Comparison of ENCODE assay signal across 1 cellular context in the genomic region with DNA sequence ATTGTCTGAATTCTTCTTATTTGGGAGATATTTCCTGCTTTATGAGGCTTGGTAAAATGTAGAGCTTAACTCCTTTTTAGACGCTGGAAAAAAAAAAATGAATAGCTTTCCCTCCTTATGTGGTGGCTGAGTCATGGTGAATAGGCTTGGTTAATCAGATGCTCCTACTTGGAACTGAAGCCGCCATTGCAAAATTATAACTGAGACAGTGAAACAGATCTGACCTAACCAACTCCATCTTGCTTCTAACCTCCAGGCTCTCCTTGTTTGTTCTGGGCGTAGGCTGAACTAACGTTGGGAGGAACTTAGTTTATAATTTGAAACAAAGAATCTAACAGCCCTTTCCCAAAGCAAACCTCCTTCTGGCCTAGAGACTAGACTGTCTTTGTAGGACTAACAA.
A peak's percentile ranks its signal among the peaks of the same experiment; 100 is the strongest.
TF ChIP-seq lines count a peak whose summit lies in the region.

No MANE protein-coding gene starts in this region.

TF ChIP-seq in K562, 482 proteins besides CTCF, POLR2A, EP300 and RAD21 (continued from another document and continues in another):
- TF ChIP-seq YY1 (IDR thresholded peaks at IDR 0.05; ENCODE audit: borderline replicate concordance in 1 of 3, control insufficient read depth in 1 of 3, extremely low read depth in 1 of 3, insufficient read depth in 3 of 3, insufficient read length in 1 of 3, insufficient replicate concordance in 2 of 3, low read depth in 1 of 3, low read length in 2 of 3) (peak in 1 of 3 experiments; percentile 58), HIVEP1 (CRISPR knock-in tag; IDR thresholded peaks at IDR 0.05) (peak; percentile 82; the same call in 1 of the 2 replicates), FOXA3 (CRISPR knock-in tag; conservative IDR thresholded peaks at IDR 0.05 in 1 of 2, IDR thresholded peaks at IDR 0.05 in 1 of 2) (no peak), ELF2 (CRISPR knock-in tag; IDR thresholded peaks at IDR 0.05) (no peak), BRD9 (IDR thresholded peaks at IDR 0.05; ENCODE audit: low read depth, partially characterized antibody) (no peak), ZNF584 (CRISPR knock-in tag; IDR thresholded peaks at IDR 0.05; ENCODE audit: low read depth) (peak; percentile 91), POLR3A (IDR thresholded peaks at IDR 0.05; ENCODE audit: borderline replicate concordance, extremely low read depth, insufficient read depth, insufficient read length) (no peak), ZNF785 (CRISPR knock-in tag; IDR thresholded peaks at IDR 0.05) (0 out of 2 replicates have a peak, but pooled peaks have one; percentile 20), PYGO2 (tag; IDR thresholded peaks at IDR 0.05) (peak; percentile 82), ZNF766 (CRISPR knock-in tag; conservative IDR thresholded peaks at IDR 0.05) (peak; percentile 95), ZBTB17 (CRISPR knock-in tag; IDR thresholded peaks at IDR 0.05) (peak; percentile 88), SMC3 (conservative IDR thresholded peaks at IDR 0.05; ENCODE audit: insufficient read depth, low read depth, low read length) (no peak), ZNF707 (CRISPR knock-in tag; conservative IDR thresholded peaks at IDR 0.05) (0 out of 2 replicates have a peak, but pooled peaks have one; percentile 60), TAF1 (IDR thresholded peaks at IDR 0.05; ENCODE audit: control insufficient read depth, extremely low read depth, insufficient read depth, low read length, severe bottlenecking) (no peak), NCOA1 (IDR thresholded peaks at IDR 0.05; ENCODE audit: low read depth) (no peak), TOE1 (IDR thresholded peaks at IDR 0.05; ENCODE audit: borderline replicate concordance) (no peak), TOE1 (CRISPR knock-in tag; IDR thresholded peaks at IDR 0.05; ENCODE audit: borderline replicate concordance, low read depth) (no peak), ZNF175 (CRISPR knock-in tag; IDR thresholded peaks at IDR 0.05; ENCODE audit: low read depth) (peak; percentile 99), OTX1 (CRISPR knock-in tag; IDR thresholded peaks at IDR 0.05) (peak; percentile 83), SAFB (IDR thresholded peaks at IDR 0.05; ENCODE audit: borderline replicate concordance, low read depth, low read length) (no peak), RBM22 (IDR thresholded peaks at IDR 0.05; ENCODE audit: low read depth, low read length, poor library complexity, severe bottlenecking) (no peak), ZNF212 (CRISPR knock-in tag; IDR thresholded peaks at IDR 0.05) (0 out of 2 replicates have a peak, but pooled peaks have one; percentile 65), DMBX1 (CRISPR knock-in tag; IDR thresholded peaks at IDR 0.05; ENCODE audit: borderline replicate concordance) (peak; percentile 99), ZNF589 (CRISPR knock-in tag; IDR thresholded peaks at IDR 0.05; ENCODE audit: low read depth) (peak; percentile 97), EWSR1 (IDR thresholded peaks at IDR 0.05; ENCODE audit: borderline replicate concordance, low read depth, partially characterized antibody) (no peak), ZNF75A (CRISPR knock-in tag; IDR thresholded peaks at IDR 0.05) (peak; percentile 42; the same call in 1 of the 2 replicates), TEAD2 (tag; IDR thresholded peaks at IDR 0.05) (peak; percentile 87), SRF (CRISPR knock-in tag; IDR thresholded peaks at IDR 0.05) (peak in 1 of 2 experiments; percentile 31; a peak in 1 of 4 replicates)
- TF ChIP-seq, protein P1, sequence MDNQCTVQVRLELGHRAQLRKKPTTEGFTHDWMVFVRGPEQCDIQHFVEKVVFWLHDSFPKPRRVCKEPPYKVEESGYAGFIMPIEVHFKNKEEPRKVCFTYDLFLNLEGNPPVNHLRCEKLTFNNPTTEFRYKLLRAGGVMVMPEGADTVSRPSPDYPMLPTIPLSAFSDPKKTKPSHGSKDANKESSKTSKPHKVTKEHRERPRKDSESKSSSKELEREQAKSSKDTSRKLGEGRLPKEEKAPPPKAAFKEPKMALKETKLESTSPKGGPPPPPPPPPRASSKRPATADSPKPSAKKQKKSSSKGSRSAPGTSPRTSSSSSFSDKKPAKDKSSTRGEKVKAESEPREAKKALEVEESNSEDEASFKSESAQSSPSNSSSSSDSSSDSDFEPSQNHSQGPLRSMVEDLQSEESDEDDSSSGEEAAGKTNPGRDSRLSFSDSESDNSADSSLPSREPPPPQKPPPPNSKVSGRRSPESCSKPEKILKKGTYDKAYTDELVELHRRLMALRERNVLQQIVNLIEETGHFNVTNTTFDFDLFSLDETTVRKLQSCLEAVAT (IDR thresholded peaks at IDR 0.05): no peak
- TF ChIP-seq, protein P2, sequence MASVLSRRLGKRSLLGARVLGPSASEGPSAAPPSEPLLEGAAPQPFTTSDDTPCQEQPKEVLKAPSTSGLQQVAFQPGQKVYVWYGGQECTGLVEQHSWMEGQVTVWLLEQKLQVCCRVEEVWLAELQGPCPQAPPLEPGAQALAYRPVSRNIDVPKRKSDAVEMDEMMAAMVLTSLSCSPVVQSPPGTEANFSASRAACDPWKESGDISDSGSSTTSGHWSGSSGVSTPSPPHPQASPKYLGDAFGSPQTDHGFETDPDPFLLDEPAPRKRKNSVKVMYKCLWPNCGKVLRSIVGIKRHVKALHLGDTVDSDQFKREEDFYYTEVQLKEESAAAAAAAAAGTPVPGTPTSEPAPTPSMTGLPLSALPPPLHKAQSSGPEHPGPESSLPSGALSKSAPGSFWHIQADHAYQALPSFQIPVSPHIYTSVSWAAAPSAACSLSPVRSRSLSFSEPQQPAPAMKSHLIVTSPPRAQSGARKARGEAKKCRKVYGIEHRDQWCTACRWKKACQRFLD (CRISPR knock-in tag; IDR thresholded peaks at IDR 0.05): peak; percentile 98
- TF ChIP-seq, protein P3, sequence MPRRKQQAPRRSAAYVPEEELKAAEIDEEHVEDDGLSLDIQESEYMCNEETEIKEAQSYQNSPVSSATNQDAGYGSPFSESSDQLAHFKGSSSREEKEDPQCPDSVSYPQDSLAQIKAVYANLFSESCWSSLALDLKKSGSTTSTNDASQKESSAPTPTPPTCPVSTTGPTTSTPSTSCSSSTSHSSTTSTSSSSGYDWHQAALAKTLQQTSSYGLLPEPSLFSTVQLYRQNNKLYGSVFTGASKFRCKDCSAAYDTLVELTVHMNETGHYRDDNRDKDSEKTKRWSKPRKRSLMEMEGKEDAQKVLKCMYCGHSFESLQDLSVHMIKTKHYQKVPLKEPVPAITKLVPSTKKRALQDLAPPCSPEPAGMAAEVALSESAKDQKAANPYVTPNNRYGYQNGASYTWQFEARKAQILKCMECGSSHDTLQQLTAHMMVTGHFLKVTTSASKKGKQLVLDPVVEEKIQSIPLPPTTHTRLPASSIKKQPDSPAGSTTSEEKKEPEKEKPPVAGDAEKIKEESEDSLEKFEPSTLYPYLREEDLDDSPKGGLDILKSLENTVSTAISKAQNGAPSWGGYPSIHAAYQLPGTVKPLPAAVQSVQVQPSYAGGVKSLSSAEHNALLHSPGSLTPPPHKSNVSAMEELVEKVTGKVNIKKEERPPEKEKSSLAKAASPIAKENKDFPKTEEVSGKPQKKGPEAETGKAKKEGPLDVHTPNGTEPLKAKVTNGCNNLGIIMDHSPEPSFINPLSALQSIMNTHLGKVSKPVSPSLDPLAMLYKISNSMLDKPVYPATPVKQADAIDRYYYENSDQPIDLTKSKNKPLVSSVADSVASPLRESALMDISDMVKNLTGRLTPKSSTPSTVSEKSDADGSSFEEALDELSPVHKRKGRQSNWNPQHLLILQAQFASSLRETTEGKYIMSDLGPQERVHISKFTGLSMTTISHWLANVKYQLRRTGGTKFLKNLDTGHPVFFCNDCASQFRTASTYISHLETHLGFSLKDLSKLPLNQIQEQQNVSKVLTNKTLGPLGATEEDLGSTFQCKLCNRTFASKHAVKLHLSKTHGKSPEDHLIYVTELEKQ (CRISPR knock-in tag; IDR thresholded peaks at IDR 0.05): peak; percentile 77; the same call in 1 of the 2 replicates
- TF ChIP-seq, protein P4, sequence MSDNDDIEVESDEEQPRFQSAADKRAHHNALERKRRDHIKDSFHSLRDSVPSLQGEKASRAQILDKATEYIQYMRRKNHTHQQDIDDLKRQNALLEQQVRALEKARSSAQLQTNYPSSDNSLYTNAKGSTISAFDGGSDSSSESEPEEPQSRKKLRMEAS (CRISPR knock-in tag; IDR thresholded peaks at IDR 0.05): no peak
- TF ChIP-seq, protein P5, sequence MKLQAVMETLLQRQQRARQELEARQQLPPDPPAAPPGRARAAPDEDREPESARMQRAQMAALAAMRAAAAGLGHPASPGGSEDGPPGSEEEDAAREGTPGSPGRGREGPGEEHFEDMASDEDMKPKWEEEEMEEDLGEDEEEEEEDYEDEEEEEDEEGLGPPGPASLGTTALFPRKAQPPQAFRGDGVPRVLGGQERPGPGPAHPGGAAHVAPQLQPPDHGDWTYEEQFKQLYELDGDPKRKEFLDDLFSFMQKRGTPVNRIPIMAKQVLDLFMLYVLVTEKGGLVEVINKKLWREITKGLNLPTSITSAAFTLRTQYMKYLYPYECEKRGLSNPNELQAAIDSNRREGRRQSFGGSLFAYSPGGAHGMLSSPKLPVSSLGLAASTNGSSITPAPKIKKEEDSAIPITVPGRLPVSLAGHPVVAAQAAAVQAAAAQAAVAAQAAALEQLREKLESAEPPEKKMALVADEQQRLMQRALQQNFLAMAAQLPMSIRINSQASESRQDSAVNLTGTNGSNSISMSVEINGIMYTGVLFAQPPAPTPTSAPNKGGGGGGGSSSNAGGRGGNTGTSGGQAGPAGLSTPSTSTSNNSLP (IDR thresholded peaks at IDR 0.05; ENCODE audit: borderline replicate concordance, low read depth, low read length): no peak
- TF ChIP-seq, protein P6, sequence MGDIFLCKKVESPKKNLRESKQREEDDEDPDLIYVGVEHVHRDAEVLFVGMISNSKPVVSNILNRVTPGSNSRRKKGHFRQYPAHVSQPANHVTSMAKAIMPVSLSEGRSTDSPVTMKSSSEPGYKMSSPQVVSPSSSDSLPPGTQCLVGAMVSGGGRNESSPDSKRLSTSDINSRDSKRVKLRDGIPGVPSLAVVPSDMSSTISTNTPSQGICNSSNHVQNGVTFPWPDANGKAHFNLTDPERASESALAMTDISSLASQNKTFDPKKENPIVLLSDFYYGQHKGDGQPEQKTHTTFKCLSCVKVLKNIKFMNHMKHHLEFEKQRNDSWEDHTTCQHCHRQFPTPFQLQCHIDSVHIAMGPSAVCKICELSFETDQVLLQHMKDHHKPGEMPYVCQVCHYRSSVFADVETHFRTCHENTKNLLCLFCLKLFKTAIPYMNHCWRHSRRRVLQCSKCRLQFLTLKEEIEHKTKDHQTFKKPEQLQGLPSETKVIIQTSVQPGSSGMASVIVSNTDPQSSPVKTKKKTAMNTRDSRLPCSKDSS (IDR thresholded peaks at IDR 0.05; ENCODE audit: low read depth, partially characterized antibody): no peak
- TF ChIP-seq, protein P7, sequence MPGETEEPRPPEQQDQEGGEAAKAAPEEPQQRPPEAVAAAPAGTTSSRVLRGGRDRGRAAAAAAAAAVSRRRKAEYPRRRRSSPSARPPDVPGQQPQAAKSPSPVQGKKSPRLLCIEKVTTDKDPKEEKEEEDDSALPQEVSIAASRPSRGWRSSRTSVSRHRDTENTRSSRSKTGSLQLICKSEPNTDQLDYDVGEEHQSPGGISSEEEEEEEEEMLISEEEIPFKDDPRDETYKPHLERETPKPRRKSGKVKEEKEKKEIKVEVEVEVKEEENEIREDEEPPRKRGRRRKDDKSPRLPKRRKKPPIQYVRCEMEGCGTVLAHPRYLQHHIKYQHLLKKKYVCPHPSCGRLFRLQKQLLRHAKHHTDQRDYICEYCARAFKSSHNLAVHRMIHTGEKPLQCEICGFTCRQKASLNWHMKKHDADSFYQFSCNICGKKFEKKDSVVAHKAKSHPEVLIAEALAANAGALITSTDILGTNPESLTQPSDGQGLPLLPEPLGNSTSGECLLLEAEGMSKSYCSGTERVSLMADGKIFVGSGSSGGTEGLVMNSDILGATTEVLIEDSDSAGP (CRISPR knock-in tag; IDR thresholded peaks at IDR 0.05): no peak
- TF ChIP-seq, protein P8, sequence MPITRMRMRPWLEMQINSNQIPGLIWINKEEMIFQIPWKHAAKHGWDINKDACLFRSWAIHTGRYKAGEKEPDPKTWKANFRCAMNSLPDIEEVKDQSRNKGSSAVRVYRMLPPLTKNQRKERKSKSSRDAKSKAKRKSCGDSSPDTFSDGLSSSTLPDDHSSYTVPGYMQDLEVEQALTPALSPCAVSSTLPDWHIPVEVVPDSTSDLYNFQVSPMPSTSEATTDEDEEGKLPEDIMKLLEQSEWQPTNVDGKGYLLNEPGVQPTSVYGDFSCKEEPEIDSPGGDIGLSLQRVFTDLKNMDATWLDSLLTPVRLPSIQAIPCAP (CRISPR knock-in tag; IDR thresholded peaks at IDR 0.05; ENCODE audit: borderline replicate concordance): no peak
- TF ChIP-seq, protein P9, sequence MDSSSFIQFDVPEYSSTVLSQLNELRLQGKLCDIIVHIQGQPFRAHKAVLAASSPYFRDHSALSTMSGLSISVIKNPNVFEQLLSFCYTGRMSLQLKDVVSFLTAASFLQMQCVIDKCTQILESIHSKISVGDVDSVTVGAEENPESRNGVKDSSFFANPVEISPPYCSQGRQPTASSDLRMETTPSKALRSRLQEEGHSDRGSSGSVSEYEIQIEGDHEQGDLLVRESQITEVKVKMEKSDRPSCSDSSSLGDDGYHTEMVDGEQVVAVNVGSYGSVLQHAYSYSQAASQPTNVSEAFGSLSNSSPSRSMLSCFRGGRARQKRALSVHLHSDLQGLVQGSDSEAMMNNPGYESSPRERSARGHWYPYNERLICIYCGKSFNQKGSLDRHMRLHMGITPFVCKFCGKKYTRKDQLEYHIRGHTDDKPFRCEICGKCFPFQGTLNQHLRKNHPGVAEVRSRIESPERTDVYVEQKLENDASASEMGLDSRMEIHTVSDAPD (CRISPR knock-in tag; IDR thresholded peaks at IDR 0.05): peak; percentile 71; the same call in 1 of the 2 replicates
- TF ChIP-seq, protein P10, sequence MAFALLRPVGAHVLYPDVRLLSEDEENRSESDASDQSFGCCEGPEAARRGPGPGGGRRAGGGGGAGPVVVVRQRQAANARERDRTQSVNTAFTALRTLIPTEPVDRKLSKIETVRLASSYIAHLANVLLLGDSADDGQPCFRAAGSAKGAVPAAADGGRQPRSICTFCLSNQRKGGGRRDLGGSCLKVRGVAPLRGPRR (CRISPR knock-in tag; IDR thresholded peaks at IDR 0.05): peak; percentile 85; the same call in 1 of the 2 replicates
- TF ChIP-seq, protein P11, sequence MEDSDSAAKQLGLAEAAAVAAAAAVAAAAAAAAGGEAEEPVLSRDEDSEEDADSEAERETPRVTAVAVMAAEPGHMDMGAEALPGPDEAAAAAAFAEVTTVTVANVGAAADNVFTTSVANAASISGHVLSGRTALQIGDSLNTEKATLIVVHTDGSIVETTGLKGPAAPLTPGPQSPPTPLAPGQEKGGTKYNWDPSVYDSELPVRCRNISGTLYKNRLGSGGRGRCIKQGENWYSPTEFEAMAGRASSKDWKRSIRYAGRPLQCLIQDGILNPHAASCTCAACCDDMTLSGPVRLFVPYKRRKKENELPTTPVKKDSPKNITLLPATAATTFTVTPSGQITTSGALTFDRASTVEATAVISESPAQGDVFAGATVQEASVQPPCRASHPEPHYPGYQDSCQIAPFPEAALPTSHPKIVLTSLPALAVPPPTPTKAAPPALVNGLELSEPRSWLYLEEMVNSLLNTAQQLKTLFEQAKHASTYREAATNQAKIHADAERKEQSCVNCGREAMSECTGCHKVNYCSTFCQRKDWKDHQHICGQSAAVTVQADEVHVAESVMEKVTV (CRISPR knock-in tag; IDR thresholded peaks at IDR 0.05): peak; percentile 52
